In the genomic region with DNA sequence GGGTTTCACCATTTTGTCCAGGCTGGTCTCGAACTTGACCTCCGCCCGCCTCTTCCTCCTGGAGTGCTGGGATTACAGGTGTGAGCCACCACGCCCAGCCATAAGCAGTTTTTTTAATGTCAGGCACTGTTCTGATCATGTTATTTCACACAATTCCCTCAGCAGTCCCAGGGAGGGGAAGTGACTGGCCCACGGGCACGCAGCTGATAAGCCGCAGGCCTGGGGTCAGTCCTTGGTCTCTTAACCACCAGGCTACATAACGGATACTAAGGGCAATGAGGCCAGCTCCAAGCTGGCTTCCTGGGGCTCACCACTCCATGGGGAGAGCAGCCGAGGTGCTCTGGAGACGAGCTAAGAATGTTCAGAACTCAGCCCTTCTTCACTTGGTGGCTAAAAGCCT, we compare ENCODE assay signal across 2 cellular contexts.
TF ChIP-seq lines count a peak whose summit lies in the region.

No MANE protein-coding gene starts in this region.

TF ChIP-seq in HEK293, 187 proteins besides CTCF, POLR2A, EP300 and RAD21:
- 0 out of 2 replicates have a peak, but pooled peaks have one; percentile 23 for TF ChIP-seq ZNF623 (tag by site-specific recombination; IDR thresholded peaks at IDR 0.05)
- TF ChIP-seq ZNF324 (tag by site-specific recombination; IDR thresholded peaks at IDR 0.05): no peak

TF ChIP-seq in K562, 482 proteins besides CTCF, POLR2A, EP300 and RAD21:
- TF ChIP-seq MEF2A (IDR thresholded peaks at IDR 0.05; ENCODE audit: control insufficient read depth, low read depth, low read length) (no peak), DPF2 (IDR thresholded peaks at IDR 0.05) (0 out of 2 replicates have a peak, but pooled peaks have one; percentile 26), SPI1 (IDR thresholded peaks at IDR 0.05; ENCODE audit: borderline replicate concordance, low read depth, low read length) (peak; percentile 75), NFXL1 (CRISPR knock-in tag; IDR thresholded peaks at IDR 0.05) (no peak), ZNF717 (CRISPR knock-in tag; IDR thresholded peaks at IDR 0.05) (no peak), MTA1 (IDR thresholded peaks at IDR 0.05; ENCODE audit: borderline replicate concordance) (no peak), ZC3H11A (IDR thresholded peaks at IDR 0.05; ENCODE audit: low read depth, low read length) (no peak), MAFF (IDR thresholded peaks at IDR 0.05; ENCODE audit: low read length) (no peak), HSF4 (CRISPR knock-in tag; IDR thresholded peaks at IDR 0.05; ENCODE audit: borderline replicate concordance) (no peak), POU5F1 (IDR thresholded peaks at IDR 0.05; ENCODE audit: borderline replicate concordance, low read depth, low read length, partially characterized antibody) (no peak), RBFOX2 (IDR thresholded peaks at IDR 0.05; ENCODE audit: low read depth, low read length) (0 out of 2 replicates have a peak, but pooled peaks have one; percentile 21), ARID1B (IDR thresholded peaks at IDR 0.05) (peak; percentile 41; the same call in 1 of the 2 replicates), ZNF384 (IDR thresholded peaks at IDR 0.05; ENCODE audit: low read depth, low read length) (no peak), XRCC5 (IDR thresholded peaks at IDR 0.05; ENCODE audit: low read depth, low read length) (no peak)
- TF ChIP-seq, protein P1, sequence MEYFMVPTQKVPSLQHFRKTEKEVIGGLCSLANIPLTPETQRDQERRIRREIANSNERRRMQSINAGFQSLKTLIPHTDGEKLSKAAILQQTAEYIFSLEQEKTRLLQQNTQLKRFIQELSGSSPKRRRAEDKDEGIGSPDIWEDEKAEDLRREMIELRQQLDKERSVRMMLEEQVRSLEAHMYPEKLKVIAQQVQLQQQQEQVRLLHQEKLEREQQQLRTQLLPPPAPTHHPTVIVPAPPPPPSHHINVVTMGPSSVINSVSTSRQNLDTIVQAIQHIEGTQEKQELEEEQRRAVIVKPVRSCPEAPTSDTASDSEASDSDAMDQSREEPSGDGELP (CRISPR knock-in tag; IDR thresholded peaks at IDR 0.05; ENCODE audit: borderline replicate concordance): peak; percentile 52; the same call in 1 of the 2 replicates
